Comparison of ENCODE assay signal across 8 cellular contexts in genomic region chr2:85728883-85729824, GRCh38. TPM values are rescaled to one million over a fixed set of nuclear protein-coding genes. Genes with fewer than 3 reads are reported as not detected.
DNase-seq lines count a peak whose midpoint lies in the region; ATAC-seq, FAIRE-seq and TF ChIP-seq lines count a peak whose summit lies in the region.

No MANE protein-coding gene starts in this region.

- H3K27ac ChIP-seq in endodermal cell (ENCODE audit: low read depth, low read length): no peak overlapping the region

- ATAC-seq in HG03442 (IDR thresholded peaks at IDR 0.05; ENCODE audit: unreplicated experiment): peak; percentile 69

- H3K9ac ChIP-seq in endodermal cell (ENCODE audit: extremely low read depth, low read length, poor library complexity, severe bottlenecking): no peak overlapping the region

- H3K36me3 Mint-ChIP-seq in endodermal cell (ENCODE audit: low read depth): no peaks in the 10 kb centered on the region
- H3K36me3 Mint-ChIP-seq in mesothelial cell of epicardium: no peaks in the 10 kb centered on the region

- H3K27me3 Mint-ChIP-seq in endodermal cell (ENCODE audit: insufficient read depth): peaks cover 25% of the 10 kb centered on the region
- peaks cover 26% of the 10 kb centered on the region for H3K27me3 Mint-ChIP-seq in mesothelial cell of epicardium (ENCODE audit: low read depth)

- DNase-seq in 8988T (peak; percentile 82), GM12891 (ENCODE audit: insufficient read length, low spot score) (peak; percentile 87), NOMO-1 treated with DMSO at 0.1 percent for 48 hours (lab: John Stamatoyannopoulos, UW; ENCODE audit: unreplicated experiment) (peak; percentile 57), endodermal cell (peak; percentile 97), mesothelial cell of epicardium (ENCODE audit: low spot score in 2 of 2, unreplicated experiment in 2 of 2) (peak; percentile 82 to 96)
- DNase-seq in activated CD8-positive, alpha-beta memory T cell treated with anti-CD3 and anti-CD28 coated beads for 4 hours (ENCODE audit: low read depth in 2 of 2): peak; percentile 30 to 37
- peak; percentile 74 to 77 for DNase-seq in stimulated activated CD8-positive, alpha-beta memory T cell treated with anti-CD3 and anti-CD28 coated beads, Interleukin-2, amount 100 ng/mL, for 48 hours (ENCODE audit: low read depth in 2 of 2)

- no peak overlapping the region for H3K4me3 ChIP-seq in endodermal cell (ENCODE audit: low read length)

- peak; percentile 87 for FAIRE-seq in GM12891 (lab: Jason Lieb, UNC)

- H3K27ac Mint-ChIP-seq in endodermal cell (no peak overlapping the region), mesothelial cell of epicardium (no peak overlapping the region)

- H3K4me1 Mint-ChIP-seq in endodermal cell (peaks cover 7% of the 10 kb centered on the region), mesothelial cell of epicardium (peaks cover 12% of the 10 kb centered on the region)

- H3K4me3 Mint-ChIP-seq in endodermal cell (no peak overlapping the region), mesothelial cell of epicardium (no peak overlapping the region)

- no peaks in the 10 kb centered on the region for H3K4me1 ChIP-seq in endodermal cell (ENCODE audit: control insufficient read depth, insufficient read depth, low read length)

- H3K27me3 ChIP-seq in endodermal cell (ENCODE audit: control insufficient read depth, insufficient read depth, low read length, poor library complexity, severe bottlenecking): peaks cover 24% of the 10 kb centered on the region

- 47 to 52% methylated on average over 19 to 26 of the region's 26 CpGs for WGBS in endodermal cell (ENCODE audit: insufficient coverage in 1 of 2, insufficient read length in 1 of 2), 2 experiments

- TF ChIP-seq CTCF in endodermal cell (conservative IDR thresholded peaks at IDR 0.05) (peak; percentile 99), mesothelial cell of epicardium (IDR thresholded peaks at IDR 0.05; ENCODE audit: unreplicated experiment) (peak; percentile 82)

- H3K9me3 Mint-ChIP-seq in endodermal cell (no peaks in the 10 kb centered on the region), mesothelial cell of epicardium (no peaks in the 10 kb centered on the region)

- H3K9me3 ChIP-seq in endodermal cell (ENCODE audit: control insufficient read depth, low read length): no peaks in the 10 kb centered on the region

- no peaks in the 10 kb centered on the region for H3K36me3 ChIP-seq in endodermal cell (ENCODE audit: control insufficient read depth, insufficient read depth, low read length)

- no peak for TF ChIP-seq POLR2A in GM12891 (IDR thresholded peaks at IDR 0.05; ENCODE audit: low read depth, low read length)

TF ChIP-seq in GM12891, 5 proteins besides CTCF, POLR2A, EP300 and RAD21:
- TF ChIP-seq PAX5 (IDR thresholded peaks at IDR 0.05; ENCODE audit: insufficient read depth, low read length, severe bottlenecking) (no peak), TAF1 (IDR thresholded peaks at IDR 0.05; ENCODE audit: low read depth, low read length) (no peak), POU2F2 (IDR thresholded peaks at IDR 0.05; ENCODE audit: low read depth, low read length) (no peak), SPI1 (IDR thresholded peaks at IDR 0.05; ENCODE audit: low read depth, low read length) (no peak), POLR2AphosphoS5 (IDR thresholded peaks at IDR 0.05; ENCODE audit: low read depth, low read length) (no peak)

RNA-seq across cellular contexts. Expression of gene ATOH8, which starts 24.6 kb away (rescaled TPM):
- polyA plus RNA-seq in GM12891 (2012; ENCODE audit: low read depth, missing spikeins): 0.05 TPM
- total RNA-seq in endodermal cell (1 to 10 TPM; 1.3 to 1.6 TPM), mesothelial cell of epicardium (12.6 to 13.8 TPM (median 12.7 TPM) in 3 replicates)
- polyA plus RNA-seq in endodermal cell (2013, experiment 1 of 2): 6.6 TPM
- 8.9 TPM for polyA plus RNA-seq in endodermal cell (2013, experiment 2 of 2)

RNA-seq across cellular contexts. Expression of gene GNLY, which starts 35.0 kb away (rescaled TPM):
- not detected for polyA plus RNA-seq in GM12891 (2012; ENCODE audit: low read depth, missing spikeins)
- not detected for total RNA-seq in endodermal cell
- polyA plus RNA-seq in endodermal cell (2013, experiment 1 of 2): 0.39 TPM
- polyA plus RNA-seq in endodermal cell (2013, experiment 2 of 2): 0.66 TPM
- 0.43 TPM in 1 of 3 replicates, not detected in the others for total RNA-seq in mesothelial cell of epicardium

Comparison
In these comparisons a context has a peak if more than half of its experiments do, and no peak if none do; other contexts are left out.
1. DNase-seq: peak in every context shown above with its lines; median percentile 97 in endodermal cell; 89 in mesothelial cell of epicardium; 87 in GM12891; 82 in 8988T; 76 in stimulated activated CD8-positive, alpha-beta memory T cell treated with anti-CD3 and anti-CD28 coated beads, Interleukin-2, amount 100 ng/mL, for 48 hours; 57 in NOMO-1 treated with DMSO at 0.1 percent for 48 hours; 34 in activated CD8-positive, alpha-beta memory T cell treated with anti-CD3 and anti-CD28 coated beads for 4 hours.